Comparison of ENCODE assay signal across 8 cellular contexts in the genomic region with DNA sequence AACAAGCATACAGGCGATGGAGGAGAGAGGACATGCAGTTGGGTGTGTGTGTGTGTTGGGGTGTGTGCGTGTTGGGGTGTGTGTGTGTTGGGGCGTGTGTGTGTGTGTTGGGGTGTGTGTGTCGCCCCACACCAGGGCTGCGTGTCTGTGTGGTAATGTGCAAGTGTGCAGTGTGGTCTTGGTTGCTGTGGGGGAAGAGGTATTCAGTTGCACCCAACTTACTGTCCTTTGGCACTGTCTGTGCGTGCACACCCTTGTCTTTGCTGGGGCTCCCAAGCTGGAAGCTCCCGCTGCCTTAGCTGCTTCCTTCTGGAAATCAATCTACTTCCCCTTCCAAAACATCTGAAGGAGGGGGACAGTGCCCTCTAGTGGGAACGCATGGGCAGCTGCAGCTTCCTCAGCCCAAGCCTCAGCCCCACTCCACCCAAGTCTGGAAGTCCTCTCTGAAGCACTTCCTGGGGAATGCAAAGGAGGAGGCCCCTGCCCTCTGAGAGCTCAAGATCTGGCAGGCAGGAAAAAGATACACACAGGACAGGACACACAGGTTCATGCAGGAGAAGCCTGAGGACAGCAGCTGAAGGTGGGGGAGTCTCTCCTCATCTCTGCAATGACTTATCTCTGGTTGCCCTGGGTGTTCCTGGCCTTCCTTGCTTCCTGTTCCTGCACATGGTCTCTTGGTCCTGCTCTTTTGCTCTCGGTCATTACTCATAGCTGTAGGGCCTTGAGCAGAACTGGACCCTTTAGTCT. TPM values are rescaled to one million over a fixed set of nuclear protein-coding genes. Genes with fewer than 3 reads are reported as not detected.
DNase-seq lines count a peak whose midpoint lies in the region; ATAC-seq and TF ChIP-seq lines count a peak whose summit lies in the region.

No MANE protein-coding gene starts in this region.

- TF ChIP-seq CTCF in AG04450 (IDR thresholded peaks at IDR 0.05; ENCODE audit: low read depth, low read length): peak; percentile 98
- peak; percentile 92 for TF ChIP-seq CTCF in GM20000 (IDR thresholded peaks at IDR 0.05; ENCODE audit: extremely low read depth, missing control alignments)
- peak; percentile 96 for TF ChIP-seq CTCF in choroid plexus epithelial cell (conservative IDR thresholded peaks at IDR 0.05; ENCODE audit: low read depth, low read length)
- peak in 1 of 3 donors; percentile 49 for TF ChIP-seq CTCF in lower leg skin (IDR thresholded peaks at IDR 0.05)

- WGBS in lower leg skin, 2 donors: 33 to 34% methylated on average over 9 of the region's 9 CpGs

- H3K4me3 ChIP-seq in AG04450 (ENCODE audit: low read depth, low read length) (no peak overlapping the region), choroid plexus epithelial cell (ENCODE audit: low read depth, low read length) (no peak overlapping the region), lower leg skin (ENCODE audit: low read depth, poor library complexity, severe bottlenecking) (no peak overlapping the region)

- intact Hi-C loops in lower leg skin (cut with DNase I; ENCODE audit: low total_unique reads): loop anchor here (5.0 kb wide), 1 partner anchor 203 kb away; no protein-coding TSS in a partner anchor

- CTCF ChIA-PET in AG04450 (lab: Charles Lee): interaction anchor here (0.6 to 10.4 kb wide), 39 partner anchors 10 to 561 kb away, joined by 3 to 290 read pairs (median 6); a partner anchor contains a TSS

- DNase-seq in AG04450 (ENCODE audit: low read depth, low spot score) (peak; percentile 81), GM20000 (ENCODE audit: low spot score) (peak; percentile 69), NCI-H2227 (lab: John Stamatoyannopoulos, UW; ENCODE audit: unreplicated experiment) (peak; percentile 77), choroid plexus epithelial cell (ENCODE audit: low read depth) (peak; percentile 91), lower leg skin (ENCODE audit: low spot score in 2 of 2) (peak; percentile 81 to 95)
- DNase-seq in activated CD4-positive, CD25-positive, alpha-beta regulatory T cell treated with anti-CD3 and anti-CD28 coated beads, Interleukin-2, amount 50 U/mL, for 16 hours (ENCODE audit: low read depth, low spot score): peak; percentile 44
- peak; percentile 53 to 62 for DNase-seq in stimulated activated CD4-positive, alpha-beta T cell treated with anti-CD3 and anti-CD28 coated beads, Interleukin-4, amount 100 ng/mL, for 48 hours (ENCODE audit: low read depth in 2 of 2)

- no peak overlapping the region for H3K27ac ChIP-seq in AG04450 (ENCODE audit: low read depth, low read length)

- no peak for ATAC-seq in GM18498 (IDR thresholded peaks at IDR 0.05; ENCODE audit: unreplicated experiment)

- H3K27me3 ChIP-seq in AG04450 (ENCODE audit: control insufficient read depth, insufficient read depth, low read length): no peaks in the 10 kb centered on the region

- H3K9me3 ChIP-seq in AG04450 (ENCODE audit: control insufficient read depth, insufficient read depth, low read length): no peaks in the 10 kb centered on the region

- POLR2A ChIA-PET in AG04450 (lab: Yijun Ruan, JAX): interaction anchor here (0.7 to 1.3 kb wide), 5 partner anchors 14 to 103 kb away, joined by 3 to 7 read pairs (median 4); no protein-coding TSS in a partner anchor

- TF ChIP-seq POLR2A in lower leg skin (IDR thresholded peaks at IDR 0.05): no peak

RNA-seq across cellular contexts. Expression of a gene that starts 13.1 kb away (rescaled TPM):
- polyA plus RNA-seq in AG04450 (2011; rRNA removed): 9.9 and 10.2 TPM in 2 replicates
- 10.4 and 13.4 TPM in 2 replicates for polyA minus RNA-seq in AG04450 (2011; rRNA and poly(A)+ RNA removed)
- total RNA-seq in lower leg skin: 1 to 10 TPM in 1 of 4 donors, under 1 TPM in 3; 0.25 to 1.4 (median 0.42) TPM

RNA-seq across cellular contexts. Expression of a gene that starts 14.7 kb away (rescaled TPM):
- polyA plus RNA-seq in AG04450 (2011; rRNA removed): 57.2 and 65.1 TPM in 2 replicates
- polyA minus RNA-seq in AG04450 (2011; rRNA and poly(A)+ RNA removed): 78.2 and 79.2 TPM in 2 replicates
- total RNA-seq in lower leg skin: 10 to 100 TPM; 32.0 to 77.2 (median 45.1) TPM

RNA-seq across cellular contexts. Expression of a gene that starts 33.3 kb away (rescaled TPM):
- 0.04 and 0.05 TPM in 2 replicates for polyA plus RNA-seq in AG04450 (2011; rRNA removed)
- polyA minus RNA-seq in AG04450 (2011; rRNA and poly(A)+ RNA removed): not detected in 2 replicates
- 10 to 100 TPM; 29.9 to 38.8 (median 36.7) TPM for total RNA-seq in lower leg skin

RNA-seq across cellular contexts. Expression of a gene that starts 41.5 kb away (rescaled TPM):
- polyA plus RNA-seq in AG04450 (2011; rRNA removed): 77.0 and 90.6 TPM in 2 replicates
- polyA minus RNA-seq in AG04450 (2011; rRNA and poly(A)+ RNA removed): 22.2 and 30.6 TPM in 2 replicates
- total RNA-seq in lower leg skin: 10 to 100 TPM; 29.0 to 52.1 (median 36.8) TPM

RNA-seq across cellular contexts. Expression of a gene that starts 45.2 kb away (rescaled TPM):
- polyA plus RNA-seq in AG04450 (2011; rRNA removed): 25.6 and 26.2 TPM in 2 replicates
- polyA minus RNA-seq in AG04450 (2011; rRNA and poly(A)+ RNA removed): 46.9 and 47.4 TPM in 2 replicates
- 10 to 100 TPM; 11.6 to 16.8 (median 15.9) TPM for total RNA-seq in lower leg skin
